In the genomic region with DNA sequence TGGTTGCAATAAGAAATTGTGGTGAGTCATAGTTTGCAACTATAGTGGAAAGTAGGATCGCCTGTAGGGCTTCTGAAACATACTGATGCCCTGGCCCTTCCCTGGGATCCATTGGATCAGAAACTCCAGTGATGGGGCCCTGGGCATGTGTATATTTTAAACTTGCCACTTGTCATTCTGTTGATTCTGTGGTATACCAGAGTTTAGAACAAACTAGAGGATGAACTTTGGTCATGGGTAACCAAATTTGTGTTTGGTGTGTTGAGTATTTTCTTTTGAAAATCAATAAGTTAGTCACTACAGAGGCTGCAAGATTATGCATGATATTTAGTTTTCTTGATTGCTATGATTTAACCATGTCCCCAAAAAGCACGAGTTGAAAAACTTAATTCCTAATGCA, we compare ENCODE assay signal across 23 cellular contexts.
"Had no signal": no experiment of that assay in that cellular context is flagged by ENCODE, and none has a peak within 500 bp of the region (broad histone marks: within the 10 kb centered on the region; RNA-seq: fewer than 3 reads in every experiment).

No MANE protein-coding gene starts in this region.

- H3K36me3 Mint-ChIP-seq: mesothelial cell of epicardium had no signal

- H3K27ac Mint-ChIP-seq: dendritic cell treated with granulocyte-macrophage colony-stimulating factor and Interleukin-4, amounts not matched to agents 40 ng/mL and 50 ng/mL, for 4 days; effector memory CD8-positive, alpha-beta T cell; endodermal cell; mesothelial cell of epicardium had no signal

- H3K36me3 ChIP-seq: colonic mucosa, esophagus muscularis mucosa, gastrocnemius medialis, heart right ventricle, left ventricle myocardium inferior, lower lobe of right lung had no signal

- H3K4me1 ChIP-seq: colonic mucosa, esophagus muscularis mucosa, gastrocnemius medialis, heart right ventricle, left ventricle myocardium inferior, lower lobe of right lung had no signal

- H3K27me3 Mint-ChIP-seq: dendritic cell treated with granulocyte-macrophage colony-stimulating factor and Interleukin-4, amounts not matched to agents 40 ng/mL and 50 ng/mL, for 4 days; effector memory CD8-positive, alpha-beta T cell had no signal

- FAIRE-seq: endometrium, islet of Langerhans, keratinocyte had no signal

- H3K4me3 Mint-ChIP-seq: dendritic cell treated with granulocyte-macrophage colony-stimulating factor and Interleukin-4, amounts not matched to agents 40 ng/mL and 50 ng/mL, for 4 days; effector memory CD8-positive, alpha-beta T cell; endodermal cell; mesothelial cell of epicardium; naive B cell had no signal

- H3K4me1 Mint-ChIP-seq: naive B cell had no signal

- ATAC-seq: effector memory CD8-positive, alpha-beta T cell; gastrocnemius medialis; heart right ventricle; left cardiac atrium; mucosa of descending colon had no signal

- H3K27me3 ChIP-seq: colonic mucosa, esophagus muscularis mucosa, gastrocnemius medialis, heart right ventricle had no signal

- DNase-seq: colonic mucosa; cortex of kidney; effector CD8-positive, alpha-beta T cell; effector memory CD8-positive, alpha-beta T cell; endodermal cell; foreskin melanocyte; gastrocnemius medialis; glutamatergic neuron; head of caudate nucleus; heart right ventricle; hippocampal formation; left cardiac atrium; left ventricle myocardium inferior; lower lobe of right lung; mesenchymal stem cell; mucosa of descending colon; naive B cell had no signal

- H3K27ac ChIP-seq: colonic mucosa, esophagus muscularis mucosa, gastrocnemius medialis, heart right ventricle, left ventricle myocardium inferior, lower lobe of right lung had no signal

- H3K4me3 ChIP-seq: colonic mucosa, esophagus muscularis mucosa, gastrocnemius medialis, heart right ventricle, left ventricle myocardium inferior, lower lobe of right lung, mucosa of descending colon had no signal

- H3K9me3 ChIP-seq: colonic mucosa had no signal
